Comparison of ENCODE assay signal across 15 cellular contexts in the genomic region with DNA sequence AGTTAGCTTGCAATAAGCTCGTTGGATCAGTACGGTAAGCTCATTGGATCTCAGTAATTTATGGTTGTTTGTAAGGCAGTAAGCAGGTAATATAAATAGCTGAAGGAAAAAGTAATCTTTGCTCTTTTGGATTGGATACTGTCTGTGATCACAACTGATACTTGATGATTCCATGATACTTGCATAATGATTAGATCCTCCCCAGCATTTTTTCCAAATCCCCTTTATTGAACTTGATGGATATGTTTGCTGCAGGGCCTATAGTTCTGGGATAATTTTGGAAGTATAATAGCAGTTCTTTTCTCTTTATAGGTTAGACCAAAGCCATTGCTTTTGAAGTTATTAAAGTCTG. TPM values are rescaled to one million over a fixed set of nuclear protein-coding genes. Genes with fewer than 3 reads are reported as not detected.
DNase-seq lines count a peak whose midpoint lies in the region; ATAC-seq and TF ChIP-seq lines count a peak whose summit lies in the region.
"Had no signal": no experiment of that assay in that cellular context is flagged by ENCODE, and none has a peak within 500 bp of the region (broad histone marks: within the 10 kb centered on the region; RNA-seq: fewer than 3 reads in every experiment).

No MANE protein-coding gene starts in this region.

- peaks cover 70% of the 10 kb centered on the region for H3K36me3 Mint-ChIP-seq in activated CD4-positive, alpha-beta T cell treated with anti-CD3 and anti-CD28 coated beads, Interleukin-2, amount 10 ng/mL, durations not matched to agents 7 days and 5 days (ENCODE audit: low read depth)
- H3K36me3 Mint-ChIP-seq in HFFc6 (ENCODE audit: low read depth), result peaks cover 69% of the 10 kb centered on the region
- H3K36me3 Mint-ChIP-seq in effector memory CD8-positive, alpha-beta T cell (ENCODE audit: insufficient read depth), result peaks cover 69% of the 10 kb centered on the region

- H3K27ac Mint-ChIP-seq in activated CD4-positive, alpha-beta T cell treated with anti-CD3 and anti-CD28 coated beads, Interleukin-2, amount 10 ng/mL, durations not matched to agents 7 days and 5 days, result peak overlapping the region; percentile 3
- peak overlapping the region; percentile 29; the same call in 1 of the 2 replicates for H3K27ac Mint-ChIP-seq in HFFc6
- peak overlapping the region; percentile 86 for H3K27ac Mint-ChIP-seq in effector memory CD8-positive, alpha-beta T cell

- no peaks in the 10 kb centered on the region for H3K27me3 ChIP-seq in osteoblast (ENCODE audit: insufficient read depth, low read length)
- H3K27me3 ChIP-seq: dorsolateral prefrontal cortex, left lung, ovary had no signal

- H3K4me3 Mint-ChIP-seq in activated CD4-positive, alpha-beta T cell treated with anti-CD3 and anti-CD28 coated beads, Interleukin-2, amount 10 ng/mL, durations not matched to agents 7 days and 5 days, result peak overlapping the region; percentile 36
- peak overlapping the region; percentile 95 for H3K4me3 Mint-ChIP-seq in HFFc6
- peak overlapping the region in 1 of 2 donors; percentile 5 for H3K4me3 Mint-ChIP-seq in effector memory CD8-positive, alpha-beta T cell

- no peak overlapping the region for H2AFZ ChIP-seq in osteoblast (ENCODE audit: low read length)

- H3K27me3 Mint-ChIP-seq in activated CD4-positive, alpha-beta T cell treated with anti-CD3 and anti-CD28 coated beads, Interleukin-2, amount 10 ng/mL, durations not matched to agents 7 days and 5 days, result no peaks in the 10 kb centered on the region
- H3K27me3 Mint-ChIP-seq in HFFc6 (ENCODE audit: insufficient read depth), result peaks cover 10% of the 10 kb centered on the region
- H3K27me3 Mint-ChIP-seq in effector memory CD8-positive, alpha-beta T cell, result no peaks in the 10 kb centered on the region

- peaks cover 39% of the 10 kb centered on the region for H4K20me1 ChIP-seq in osteoblast (ENCODE audit: insufficient read depth, low read length)

- H3K9me3 Mint-ChIP-seq in activated CD4-positive, alpha-beta T cell treated with anti-CD3 and anti-CD28 coated beads, Interleukin-2, amount 10 ng/mL, durations not matched to agents 7 days and 5 days, result no peaks in the 10 kb centered on the region
- H3K9me3 Mint-ChIP-seq in HFFc6, result peaks cover 26% of the 10 kb centered on the region
- no peaks in the 10 kb centered on the region for H3K9me3 Mint-ChIP-seq in effector memory CD8-positive, alpha-beta T cell

- peaks cover 83% of the 10 kb centered on the region for H3K36me3 ChIP-seq in osteoblast (ENCODE audit: insufficient read depth, low read length)
- H3K36me3 ChIP-seq: ovary had no signal

- H3K4me1 Mint-ChIP-seq in activated CD4-positive, alpha-beta T cell treated with anti-CD3 and anti-CD28 coated beads, Interleukin-2, amount 10 ng/mL, durations not matched to agents 7 days and 5 days, result peaks cover 59% of the 10 kb centered on the region
- H3K4me1 Mint-ChIP-seq in HFFc6 (ENCODE audit: low read depth), result peaks cover 48% of the 10 kb centered on the region
- peaks cover 27 to 46% of the 10 kb centered on the region in 2 donors for H3K4me1 Mint-ChIP-seq in effector memory CD8-positive, alpha-beta T cell (ENCODE audit: low read depth in 2 of 2)

- no peaks in the 10 kb centered on the region for H3K9me3 ChIP-seq in osteoblast (ENCODE audit: low read depth, low read length)
- H3K9me3 ChIP-seq: left lung, ovary had no signal

- H3K4me1 ChIP-seq in osteoblast (ENCODE audit: insufficient read depth, low read length), result peaks cover 12% of the 10 kb centered on the region

- no peak for ATAC-seq in effector memory CD8-positive, alpha-beta T cell (replicated peaks)
- no peak for ATAC-seq in HG03175 (IDR thresholded peaks at IDR 0.05; ENCODE audit: unreplicated experiment)
- ATAC-seq in HG02885 (IDR thresholded peaks at IDR 0.05; ENCODE audit: poor library complexity, unreplicated experiment), result no peak
- ATAC-seq: left lung had no signal

- H3K4me2 ChIP-seq in osteoblast (ENCODE audit: insufficient read depth, low read length), result peak overlapping the region; percentile 59

- CTCF ChIA-PET in activated CD4-positive, alpha-beta T cell treated with anti-CD3 and anti-CD28 coated beads, Interleukin-2, amount 10 ng/mL, durations not matched to agents 7 days and 5 days (lab: Charles Lee), result interaction anchor here (0.9 to 5.1 kb wide), 5 partner anchors 8 to 30 kb away, joined by 3 to 24 read pairs (median 7); no protein-coding TSS in a partner anchor

- POLR2A ChIA-PET in activated CD4-positive, alpha-beta T cell treated with anti-CD3 and anti-CD28 coated beads, Interleukin-2, amount 10 ng/mL, durations not matched to agents 7 days and 5 days (lab: Charles Lee), result no interaction called here

- H3K27ac ChIP-seq in osteoblast (ENCODE audit: low read depth, low read length), result no peak overlapping the region
- H3K27ac ChIP-seq: left lung, ovary had no signal

- no peak for DNase-seq in activated CD4-positive, alpha-beta T cell treated with anti-CD3 and anti-CD28 coated beads, Interleukin-2, amount 10 ng/mL, durations not matched to agents 7 days and 5 days
- DNase-seq in activated CD4-positive, alpha-beta T cell treated with anti-CD3 and anti-CD28 coated beads for 1 hour, result no peak
- DNase-seq in HFFc6 (no peak), osteoblast (ENCODE audit: insufficient read length, low spot score, missing footprints) (no peak), NCI-H526 treated with DMSO at 0.1 percent for 48 hours (lab: John Stamatoyannopoulos, UW) (no peak)
- no peak for DNase-seq in effector memory CD8-positive, alpha-beta T cell
- DNase-seq: ACHN, DMS53, dorsolateral prefrontal cortex, head of caudate nucleus, left lung, NCI-H1930, ovary had no signal

- peak overlapping the region; percentile 33 for H3K4me3 ChIP-seq in osteoblast (ENCODE audit: insufficient read depth, low read length)
- H3K4me3 ChIP-seq: left lung, ovary had no signal

- TF ChIP-seq CTCF in HFFc6 (IDR thresholded peaks at IDR 0.05) (no peak), osteoblast (IDR thresholded peaks at IDR 0.05; ENCODE audit: extremely low read depth, low read depth, low read length) (no peak)

- H3K79me2 ChIP-seq in osteoblast (ENCODE audit: insufficient read depth, low read length), result peaks cover 94% of the 10 kb centered on the region

RNA-seq across cellular contexts. Expression of gene MDM2, which starts 5.2 kb away (rescaled TPM):
- total RNA-seq in activated CD4-positive, alpha-beta T cell treated with anti-CD3 and anti-CD28 coated beads, Interleukin-2, amount 10 ng/mL, durations not matched to agents 7 days and 5 days, result 100 to 1,000 TPM; 207 to 214 TPM
- total RNA-seq in HFFc6 (2021; fragmentation: NEBNext Ultra II Directional; extraction: Animal tissue kit (Norgen Biotek cat#: 25700)), result 100 to 1,000 TPM; 216 to 270 (median 236) TPM
- 189 and 225 TPM in 2 replicates for total RNA-seq in osteoblast

Comparison
In these comparisons a context has a peak if more than half of its experiments do, and no peak if none do; other contexts are left out.
1. H3K27ac Mint-ChIP-seq: peak in every context shown above with its lines; median percentile 86 in effector memory CD8-positive, alpha-beta T cell; 29 in HFFc6; 3 in activated CD4-positive, alpha-beta T cell treated with anti-CD3 and anti-CD28 coated beads, Interleukin-2, amount 10 ng/mL, durations not matched to agents 7 days and 5 days.